Comparison of ENCODE assay signal across 20 cellular contexts in the genomic region with DNA sequence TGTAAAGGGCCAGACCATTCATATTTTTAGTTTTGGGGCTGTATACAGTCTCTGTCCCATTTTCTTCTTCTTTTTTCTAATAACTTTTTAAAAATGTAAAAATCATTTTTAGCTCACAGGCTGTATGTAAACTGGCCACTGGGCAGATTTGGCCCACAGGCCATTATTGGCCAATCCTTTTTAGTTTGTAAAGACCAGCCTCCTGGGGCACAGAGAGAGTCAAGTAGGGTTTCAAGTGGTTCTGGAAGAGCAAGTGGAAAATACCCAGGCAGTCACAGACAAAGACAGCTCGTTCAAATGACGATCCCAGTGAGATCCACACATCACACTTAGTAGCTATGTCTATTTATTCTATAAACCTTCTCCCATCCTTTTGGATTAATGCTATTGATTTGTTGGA.
"Had no signal": no experiment of that assay in that cellular context is flagged by ENCODE, and none has a peak within 500 bp of the region (broad histone marks: within the 10 kb centered on the region; RNA-seq: fewer than 3 reads in every experiment).

No MANE protein-coding gene starts in this region.

- DNase-seq: activated CD4-positive, alpha-beta memory T cell treated with anti-CD3 and anti-CD28 coated beads for 36 hours; activated CD4-positive, alpha-beta T cell treated with anti-CD3 and anti-CD28 coated beads for 48 hours; activated naive CD4-positive, alpha-beta T cell treated with Interleukin-2 at 50 U/mL for 16 hours; activated naive CD8-positive, alpha-beta T cell treated with anti-CD3 and anti-CD28 coated beads for 36 hours; activated T-cell treated with anti-CD3 and anti-CD28 coated beads, Interleukin-2, amount 50 U/mL, for 48 hours; dorsolateral prefrontal cortex; effector memory CD8-positive, alpha-beta T cell; foreskin melanocyte; glutamatergic neuron; hippocampal formation; kidney glomerular epithelial cell; left ventricle myocardium inferior; ovary; spleen; stimulated activated CD4-positive, alpha-beta T cell treated with anti-CD3 and anti-CD28 coated beads, Interleukin-4, amount 100 ng/mL, for 1 hour; stimulated activated naive CD4-positive, alpha-beta T cell had no signal

- H3K36me3 ChIP-seq: left ventricle myocardium inferior, neutrophil, ovary, prostate gland, spleen, thoracic aorta, upper lobe of left lung had no signal

- H3K27me3 ChIP-seq: dorsolateral prefrontal cortex, neutrophil, ovary, spleen, upper lobe of left lung had no signal

- H3K4me1 ChIP-seq: prostate gland, upper lobe of left lung had no signal

- H3K4me3 ChIP-seq: dorsolateral prefrontal cortex, left ventricle myocardium inferior, ovary, prostate gland, spleen, thoracic aorta, upper lobe of left lung had no signal

- H3K27ac ChIP-seq: dorsolateral prefrontal cortex, left ventricle myocardium inferior, neutrophil, ovary, prostate gland, spleen, thoracic aorta had no signal
